8 cellular contexts compared by ENCODE assay signal in genomic region chr4:40630335-40631021, GRCh38. TPM values are rescaled to one million over a fixed set of nuclear protein-coding genes. Genes with fewer than 3 reads are reported as not detected.
DNase-seq lines count a peak whose midpoint lies in the region; ATAC-seq and TF ChIP-seq lines count a peak whose summit lies in the region.

No MANE protein-coding gene starts in this region.

- intact Hi-C loops in vagina (cut with DNase I), result no loop called here

- DNase-seq in GM13976 (ENCODE audit: low spot score), result peak; percentile 73
- DNase-seq in midbrain (lab: John Stamatoyannopoulos, UW), result peak; percentile 3
- no peak for DNase-seq in vagina (ENCODE audit: extremely low spot score in 2 of 2)
- DNase-seq in NCI-H345 treated with DMSO at 0.1 percent for 48 hours (lab: John Stamatoyannopoulos, UW; ENCODE audit: unreplicated experiment), result no peak
- no peak for DNase-seq in DMS 273 treated with DMSO at 0.1 percent for 48 hours (lab: John Stamatoyannopoulos, UW)

- no peak for TF ChIP-seq POLR2A in vagina (IDR thresholded peaks at IDR 0.05)

- TF ChIP-seq CTCF in GM13976 (IDR thresholded peaks at IDR 0.05; ENCODE audit: borderline replicate concordance, control extremely low read depth, extremely low read depth, insufficient read depth, missing control alignments) (no peak), vagina (IDR thresholded peaks at IDR 0.05) (no peak)

- peak overlapping the region; percentile 52 to 62 for H3K4me3 ChIP-seq in vagina

- no peaks in the 10 kb centered on the region for H3K36me3 ChIP-seq in vagina

- no peak; the same call in 1 of the 2 replicates for TF ChIP-seq EP300 in Ishikawa (IDR thresholded peaks at IDR 0.05; ENCODE audit: borderline replicate concordance)

- peak overlapping the region; percentile 4 for H3K27ac ChIP-seq in cingulate gyrus (ENCODE audit: low read depth, low read length)
- peak overlapping the region; percentile 82 for H3K27ac ChIP-seq in vagina

- H3K9me3 ChIP-seq in vagina, result no peaks in the 10 kb centered on the region

- no peak for TF ChIP-seq RAD21 in Ishikawa (IDR thresholded peaks at IDR 0.05; ENCODE audit: low read depth)

- peak; percentile 45 for ATAC-seq in GM21619 (IDR thresholded peaks at IDR 0.05; ENCODE audit: unreplicated experiment)

- no peaks in the 10 kb centered on the region for H3K27me3 ChIP-seq in vagina

- in situ Hi-C loops in GM13976 (cut with MboI; ENCODE audit: low sequenced_read_pairs, unreplicated experiment), result no loop called here

- H3K4me1 ChIP-seq in vagina, result no peaks in the 10 kb centered on the region

TF ChIP-seq in Ishikawa, 13 proteins besides CTCF, POLR2A, EP300 and RAD21:
- TF ChIP-seq USF1 (IDR thresholded peaks at IDR 0.05), result peak; percentile 39; the same call in 1 of the 2 replicates
- TF ChIP-seq CREB1 (IDR thresholded peaks at IDR 0.05; ENCODE audit: low read depth), result no peak
- peak; percentile 28; the same call in 1 of the 2 replicates for TF ChIP-seq TEAD4 (IDR thresholded peaks at IDR 0.05)
- TF ChIP-seq YY1 (IDR thresholded peaks at IDR 0.05; ENCODE audit: low read depth), result 0 out of 2 replicates have a peak, but pooled peaks have one; percentile 9
- no peak for TF ChIP-seq TAF1 (IDR thresholded peaks at IDR 0.05; ENCODE audit: low read depth)
- TF ChIP-seq MAX (IDR thresholded peaks at IDR 0.05), result peak; percentile 61
- TF ChIP-seq NFIC (IDR thresholded peaks at IDR 0.05), result peak; percentile 27; the same call in 1 of the 2 replicates
- no peak; the same call in 1 of the 2 replicates for TF ChIP-seq TCF12 (IDR thresholded peaks at IDR 0.05; ENCODE audit: low read depth)
- no peak for TF ChIP-seq EGR1 (IDR thresholded peaks at IDR 0.05)
- TF ChIP-seq REST (IDR thresholded peaks at IDR 0.05; ENCODE audit: low read depth), result no peak
- no peak; the same call in 1 of the 2 replicates for TF ChIP-seq FOXM1 (IDR thresholded peaks at IDR 0.05; ENCODE audit: borderline replicate concordance, low read depth)
- no peak for TF ChIP-seq CEBPB (IDR thresholded peaks at IDR 0.05)
- no peak for TF ChIP-seq ZBTB7A (IDR thresholded peaks at IDR 0.05; ENCODE audit: low read depth)

RNA-seq across cellular contexts. Expression of gene RBM47, which starts 0.8 kb away (rescaled TPM):
- 61.1 TPM for total RNA-seq in vagina

Comparison
In these comparisons a context has a peak if more than half of its experiments do, and no peak if none do; other contexts are left out.
1. DNase-seq: peak in GM13976 (single experiment) and midbrain (single experiment); none in vagina (0 of 2), NCI-H345 treated with DMSO at 0.1 percent for 48 hours (single experiment) and DMS 273 treated with DMSO at 0.1 percent for 48 hours (single experiment).